ENCODE assay signal across 25 cellular contexts in the genomic region with DNA sequence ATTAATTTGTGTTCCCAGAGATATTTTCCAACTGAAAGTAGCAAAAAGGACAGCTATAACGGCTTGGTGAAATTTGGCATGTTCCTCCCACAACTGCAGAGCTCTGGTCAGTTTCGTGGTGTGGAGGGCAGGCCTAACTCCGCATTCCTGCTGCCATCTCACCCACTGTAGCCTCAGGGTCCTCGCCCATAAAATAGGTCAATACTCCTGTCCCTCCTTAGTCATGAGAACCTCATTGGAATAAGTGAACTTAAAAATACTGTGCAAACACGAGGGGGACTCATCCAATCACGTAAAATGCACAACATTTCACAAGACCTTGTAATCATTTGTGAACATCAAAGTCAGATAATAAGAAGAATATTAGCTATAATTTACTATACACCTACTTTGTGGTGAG.
"Had no signal": no experiment of that assay in that cellular context is flagged by ENCODE, and none has a peak within 500 bp of the region (broad histone marks: within the 10 kb centered on the region; RNA-seq: fewer than 3 reads in every experiment).

No MANE protein-coding gene starts in this region.

- H3K4me3 ChIP-seq: left ventricle myocardium inferior, lung, psoas muscle, smooth muscle cell, tibial nerve, uterus had no signal

- H3K27ac Mint-ChIP-seq: immature natural killer cell; mesothelial cell of epicardium; natural killer cell; nephron progenitor cell; stimulated activated memory B cell treated with anti-CD40 and anti-IgM and Interleukin-4, amounts not matched to agents 10 μg/mL and 1 μg/mL and 100 μg/mL, for 72 hours; stimulated activated naive CD8-positive, alpha-beta T cell treated with anti-CD3 and anti-CD28 coated beads, Interleukin-15, amount 100 ng/mL, for 72 hours; type B pancreatic cell had no signal

- H3K9me3 ChIP-seq: neutrophil, psoas muscle, uterus had no signal

- H2AFZ ChIP-seq: parathyroid adenoma had no signal

- H3K4me3 Mint-ChIP-seq: immature natural killer cell; mesothelial cell of epicardium; naive B cell; natural killer cell; stimulated activated memory B cell treated with anti-CD40 and anti-IgM and Interleukin-4, amounts not matched to agents 10 μg/mL and 1 μg/mL and 100 μg/mL, for 72 hours; stimulated activated naive CD8-positive, alpha-beta T cell treated with anti-CD3 and anti-CD28 coated beads, Interleukin-15, amount 100 ng/mL, for 72 hours; type B pancreatic cell had no signal

- DNase-seq: immature natural killer cell; kidney; left colon; left ventricle myocardium inferior; mesendoderm; naive B cell; natural killer cell; occipital lobe; psoas muscle; stimulated activated CD4-positive, alpha-beta T cell treated with anti-CD3 and anti-CD28 coated beads, Interleukin-1b, Interleukin-23, amount 100 ng/mL, for 48 hours; stimulated activated CD4-positive, alpha-beta T cell treated with anti-CD3 and anti-CD28 coated beads, Interleukin-2, amount 100 ng/mL, for 48 hours; stimulated activated CD4-positive, alpha-beta T cell treated with anti-CD3 and anti-CD28 coated beads, Interleukin-4, amount 100 ng/mL, for 4 hours; stimulated activated CD8-positive, alpha-beta memory T cell treated with anti-CD3 and anti-CD28 coated beads, Interleukin-4, amount 100 ng/mL, for 48 hours; stimulated activated naive CD4-positive, alpha-beta T cell treated with Interleukin-2 at 50 U/mL for 16 hours; stimulated activated naive CD8-positive, alpha-beta T cell treated with anti-CD3 and anti-CD28 coated beads, Interleukin-15, amount 100 ng/mL, for 72 hours; uterus had no signal

- H3K4me1 Mint-ChIP-seq: immature natural killer cell; mesothelial cell of epicardium; naive B cell; natural killer cell; stimulated activated memory B cell treated with anti-CD40 and anti-IgM and Interleukin-4, amounts not matched to agents 10 μg/mL and 1 μg/mL and 100 μg/mL, for 72 hours; stimulated activated naive CD8-positive, alpha-beta T cell treated with anti-CD3 and anti-CD28 coated beads, Interleukin-15, amount 100 ng/mL, for 72 hours had no signal

- H3K79me2 ChIP-seq: parathyroid adenoma had no signal

- H3K36me3 ChIP-seq: left ventricle myocardium inferior, neutrophil, tibial nerve, uterus had no signal

- H3K9ac ChIP-seq: parathyroid adenoma had no signal

- H3K4me1 ChIP-seq: left ventricle myocardium inferior, parathyroid adenoma, psoas muscle, tibial nerve, uterus had no signal

- H3K27me3 Mint-ChIP-seq: stimulated activated memory B cell treated with anti-CD40 and anti-IgM and Interleukin-4, amounts not matched to agents 10 μg/mL and 1 μg/mL and 100 μg/mL, for 72 hours; type B pancreatic cell had no signal

- H3K36me3 Mint-ChIP-seq: immature natural killer cell; mesothelial cell of epicardium; natural killer cell; stimulated activated memory B cell treated with anti-CD40 and anti-IgM and Interleukin-4, amounts not matched to agents 10 μg/mL and 1 μg/mL and 100 μg/mL, for 72 hours; type B pancreatic cell had no signal

- H3K27ac ChIP-seq: left ventricle myocardium inferior, neutrophil, parathyroid adenoma, psoas muscle, tibial nerve, uterus had no signal

- ATAC-seq: left colon; psoas muscle; stimulated activated memory B cell treated with anti-CD40 and anti-IgM and Interleukin-4, amounts not matched to agents 10 μg/mL and 1 μg/mL and 100 μg/mL, for 72 hours; stimulated activated naive CD8-positive, alpha-beta T cell treated with anti-CD3 and anti-CD28 coated beads, Interleukin-15, amount 100 ng/mL, for 72 hours had no signal

- H3K4me2 ChIP-seq: smooth muscle cell had no signal

- H3K27me3 ChIP-seq: neutrophil, tibial nerve, uterus had no signal
